ENCODE assay signal across 27 cellular contexts in genomic region chr1:216700779-216701178, GRCh38. TPM values are rescaled to one million over a fixed set of nuclear protein-coding genes. Genes with fewer than 3 reads are reported as not detected.
DNase-seq lines count a peak whose midpoint lies in the region; ATAC-seq and TF ChIP-seq lines count a peak whose summit lies in the region.
"Had no signal": no experiment of that assay in that cellular context is flagged by ENCODE, and none has a peak within 500 bp of the region (broad histone marks: within the 10 kb centered on the region; RNA-seq: fewer than 3 reads in every experiment).

No MANE protein-coding gene starts in this region.

- H3K27ac Mint-ChIP-seq in glutamatergic neuron (ENCODE audit: unreplicated experiment): peak overlapping the region; percentile 85
- H3K27ac Mint-ChIP-seq in activated naive CD8-positive, alpha-beta T cell treated with anti-CD3 and anti-CD28 coated beads, Interleukin-2, amount 50 U/mL, for 24 hours: no peak overlapping the region
- H3K27ac Mint-ChIP-seq: activated naive CD4-positive, alpha-beta T cell treated with anti-CD3 and anti-CD28 coated beads, Interleukin-2, amount 50 U/mL, for 24 hours; activated T-helper 2 cell treated with anti-CD3 and anti-CD28 coated beads, Interferon-gamma antibody, Interleukin-2, Interleukin-4, amounts not matched to agents 10 μg/mL and 5 μg/mL and 100 μg/mL, durations not matched to agents 14 hours and 24 hours and 36 hours; HFFc6; memory B cell; nephron progenitor cell had no signal

- peaks cover 2% of the 10 kb centered on the region for H3K27me3 Mint-ChIP-seq in glutamatergic neuron (ENCODE audit: unreplicated experiment)
- H3K27me3 Mint-ChIP-seq in activated naive CD8-positive, alpha-beta T cell treated with anti-CD3 and anti-CD28 coated beads, Interleukin-2, amount 50 U/mL, for 24 hours: no peaks in the 10 kb centered on the region
- H3K27me3 Mint-ChIP-seq: activated naive CD4-positive, alpha-beta T cell treated with anti-CD3 and anti-CD28 coated beads, Interleukin-2, amount 50 U/mL, for 24 hours; memory B cell had no signal

- H3K4me3 Mint-ChIP-seq in glutamatergic neuron (ENCODE audit: unreplicated experiment): no peak overlapping the region
- H3K4me3 Mint-ChIP-seq in activated naive CD8-positive, alpha-beta T cell treated with anti-CD3 and anti-CD28 coated beads, Interleukin-2, amount 50 U/mL, for 24 hours: no peak overlapping the region
- H3K4me3 Mint-ChIP-seq: activated naive CD4-positive, alpha-beta T cell treated with anti-CD3 and anti-CD28 coated beads, Interleukin-2, amount 50 U/mL, for 24 hours; HFFc6; memory B cell; nephron progenitor cell had no signal

- peaks cover 2% of the 10 kb centered on the region for H3K9me3 Mint-ChIP-seq in glutamatergic neuron (ENCODE audit: unreplicated experiment)
- peaks cover 4% of the 10 kb centered on the region for H3K9me3 Mint-ChIP-seq in activated naive CD8-positive, alpha-beta T cell treated with anti-CD3 and anti-CD28 coated beads, Interleukin-2, amount 50 U/mL, for 24 hours
- H3K9me3 Mint-ChIP-seq: activated naive CD4-positive, alpha-beta T cell treated with anti-CD3 and anti-CD28 coated beads, Interleukin-2, amount 50 U/mL, for 24 hours; HFFc6; nephron progenitor cell had no signal

- peaks cover 14% of the 10 kb centered on the region for H3K4me1 Mint-ChIP-seq in glutamatergic neuron (ENCODE audit: low read depth, unreplicated experiment)
- H3K4me1 Mint-ChIP-seq in activated naive CD8-positive, alpha-beta T cell treated with anti-CD3 and anti-CD28 coated beads, Interleukin-2, amount 50 U/mL, for 24 hours: no peaks in the 10 kb centered on the region
- H3K4me1 Mint-ChIP-seq: activated naive CD4-positive, alpha-beta T cell treated with anti-CD3 and anti-CD28 coated beads, Interleukin-2, amount 50 U/mL, for 24 hours; memory B cell had no signal

- peak; percentile 29 for DNase-seq in Daoy (ENCODE audit: low read depth)
- peak; percentile 73 for DNase-seq in HT1080 (ENCODE audit: low read depth)
- DNase-seq in RKO (ENCODE audit: low spot score): peak; percentile 63
- no peak for DNase-seq in glutamatergic neuron
- DNase-seq in activated naive CD8-positive, alpha-beta T cell treated with anti-CD3 and anti-CD28 coated beads, Interleukin-2, amount 50 U/mL, for 24 hours: no peak
- no peak for DNase-seq in activated CD4-positive, CD25-positive, alpha-beta regulatory T cell treated with anti-CD3 and anti-CD28 coated beads, Interleukin-2, amount 50 U/mL, for 72 hours
- DNase-seq: activated CD4-positive, alpha-beta T cell treated with anti-CD3 and anti-CD28 coated beads for 4 hours; anterior cingulate cortex; effector CD8-positive, alpha-beta T cell; GOT3; HFFc6; Kasumi-1; NCI-H187; nephron progenitor cell; stimulated activated naive CD4-positive, alpha-beta T cell; upper lobe of right lung had no signal

- no peaks in the 10 kb centered on the region for H3K36me3 Mint-ChIP-seq in glutamatergic neuron (ENCODE audit: unreplicated experiment)
- H3K36me3 Mint-ChIP-seq in activated naive CD8-positive, alpha-beta T cell treated with anti-CD3 and anti-CD28 coated beads, Interleukin-2, amount 50 U/mL, for 24 hours (ENCODE audit: low read depth): no peaks in the 10 kb centered on the region
- H3K36me3 Mint-ChIP-seq: activated naive CD4-positive, alpha-beta T cell treated with anti-CD3 and anti-CD28 coated beads, Interleukin-2, amount 50 U/mL, for 24 hours; memory B cell had no signal

- ATAC-seq in activated naive CD8-positive, alpha-beta T cell treated with anti-CD3 and anti-CD28 coated beads, Interleukin-2, amount 50 U/mL, for 24 hours: no peak
- no peak for ATAC-seq in HG02571 (IDR thresholded peaks at IDR 0.05; ENCODE audit: unreplicated experiment)
- no peak for ATAC-seq in HG03439 (IDR thresholded peaks at IDR 0.05; ENCODE audit: unreplicated experiment)
- ATAC-seq: left lobe of liver, Panc1, upper lobe of right lung had no signal

- no peak for TF ChIP-seq CTCF in glutamatergic neuron (IDR thresholded peaks at IDR 0.05; ENCODE audit: partially characterized antibody, unreplicated experiment)

RNA-seq across cellular contexts. Expression of gene ESRRG, which starts 22.4 kb away (rescaled TPM):
- total RNA-seq in Daoy (2014; rRNA removed; shearing (Covaris generic)): 0.17 TPM in 1 of 2 replicates, not detected in the other
- total RNA-seq in HT1080 (2014; rRNA removed; shearing (Covaris generic)): 0.13 and 0.14 TPM in 2 replicates
- polyA plus RNA-seq in HT1080 (2015; cell fraction: cytosol; rRNA removed): 0.03 and 0.11 TPM in 2 replicates
- 0.02 and 0.05 TPM in 2 replicates for polyA plus RNA-seq in HT1080 (2015; cell fraction: nucleus; rRNA removed)
- total RNA-seq in glutamatergic neuron (ENCODE audit: unreplicated experiment): 9.0 TPM
- total RNA-seq: activated T-helper 2 cell treated with anti-CD3 and anti-CD28 coated beads, Interferon-gamma antibody, Interleukin-2, Interleukin-4, amounts not matched to agents 10 μg/mL and 5 μg/mL and 100 μg/mL, durations not matched to agents 14 hours and 24 hours and 36 hours; G401; osteocyte; smooth muscle cell; T-helper 2 cell treated with Interferon-gamma antibody and Interleukin-4, amounts not matched to agents 100 ng/mL and 5 ng/mL, for 36 hours had no signal

Comparison
In these comparisons a context has a peak if more than half of its experiments do, and no peak if none do; other contexts are left out.
1. DNase-seq: peak in Daoy (single experiment), HT1080 (single experiment) and RKO (single experiment); none in glutamatergic neuron (single experiment), activated naive CD8-positive, alpha-beta T cell treated with anti-CD3 and anti-CD28 coated beads, Interleukin-2, amount 50 U/mL, for 24 hours (single experiment) and activated CD4-positive, CD25-positive, alpha-beta regulatory T cell treated with anti-CD3 and anti-CD28 coated beads, Interleukin-2, amount 50 U/mL, for 72 hours (single experiment).